Comparison of ENCODE assay signal across 17 cellular contexts in the genomic region with DNA sequence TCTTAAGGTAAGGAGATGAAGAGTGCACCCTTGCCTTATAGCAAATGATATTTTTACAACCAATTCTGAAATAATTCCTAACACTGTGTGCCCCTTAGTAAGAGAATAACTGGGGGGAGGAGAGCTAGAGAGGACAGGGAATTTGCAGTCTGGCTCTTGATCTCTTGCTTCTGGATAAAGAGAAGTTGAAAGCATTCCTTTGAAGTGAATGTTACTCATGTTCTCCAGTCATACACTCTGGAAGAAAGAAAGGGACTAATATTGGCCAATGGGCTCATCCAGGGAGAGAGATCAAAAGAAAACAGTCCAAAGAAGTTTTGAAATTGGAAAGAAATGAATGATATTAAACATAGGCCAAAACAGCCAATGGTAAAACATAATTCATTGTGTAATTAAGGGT. TPM values are rescaled to one million over a fixed set of nuclear protein-coding genes. Genes with fewer than 3 reads are reported as not detected.
A peak's percentile ranks its signal among the peaks of the same experiment; 100 is the strongest.
DNase-seq lines count a peak whose midpoint lies in the region; ATAC-seq and TF ChIP-seq lines count a peak whose summit lies in the region.
"Had no signal": no experiment of that assay in that cellular context is flagged by ENCODE, and none has a peak within 500 bp of the region (broad histone marks: within the 10 kb centered on the region; RNA-seq: fewer than 3 reads in every experiment).

No MANE protein-coding gene starts in this region.

- no peak for TF ChIP-seq POLR2A in sigmoid colon (IDR thresholded peaks at IDR 0.05)

- peak overlapping the region; percentile 13 for H3K4me2 ChIP-seq in osteoblast (ENCODE audit: insufficient read depth, low read length)

- H3K4me1 Mint-ChIP-seq in Caco-2 (ENCODE audit: low read depth, unreplicated experiment), result peaks cover 46% of the 10 kb centered on the region
- H3K4me1 Mint-ChIP-seq in central memory CD8-positive, alpha-beta T cell, result peaks cover 63% of the 10 kb centered on the region
- H3K4me1 Mint-ChIP-seq in stimulated activated naive B cell treated with anti-CD40 and anti-IgM and Interleukin-4, amounts not matched to agents 10 μg/mL and 1 μg/mL and 100 μg/mL, for 72 hours, result peaks cover 37 to 72% of the 10 kb centered on the region in 2 donors

- H3K36me3 ChIP-seq in Caco-2 (ENCODE audit: control insufficient read depth, insufficient read depth, low read length) (no peaks in the 10 kb centered on the region; the same call in 1 of the 2 replicates), osteoblast (ENCODE audit: insufficient read depth, low read length) (peaks cover 11% of the 10 kb centered on the region), sigmoid colon (no peaks in the 10 kb centered on the region)
- H3K36me3 ChIP-seq: prostate gland had no signal

- no peak for ATAC-seq in central memory CD8-positive, alpha-beta T cell (replicated peaks; ENCODE audit: extremely low read depth, poor library complexity, severe bottlenecking)
- ATAC-seq in stimulated activated naive B cell treated with anti-CD40 and anti-IgM and Interleukin-4, amounts not matched to agents 10 μg/mL and 1 μg/mL and 100 μg/mL, for 72 hours (replicated peaks), result no peak
- ATAC-seq in GM21526 (IDR thresholded peaks at IDR 0.05; ENCODE audit: low FRiP score, unreplicated experiment) (no peak), HG02885 (IDR thresholded peaks at IDR 0.05; ENCODE audit: poor library complexity, unreplicated experiment) (no peak)
- ATAC-seq: CD8-positive, alpha-beta T cell; stimulated activated naive CD8-positive, alpha-beta T cell treated with anti-CD3 and anti-CD28 coated beads, Interleukin-15, Interleukin-2, amounts not matched to agents 100 U/mL and 50 U/mL, for 24 hours had no signal

- no TSS peak for BruUV-seq in Caco-2 (replicated peaks; lab: Mats Ljungman, UMichigan)

- H3K27me3 Mint-ChIP-seq in Caco-2 (ENCODE audit: insufficient read depth, unreplicated experiment), result no peaks in the 10 kb centered on the region
- no peaks in the 10 kb centered on the region for H3K27me3 Mint-ChIP-seq in central memory CD8-positive, alpha-beta T cell
- H3K27me3 Mint-ChIP-seq in stimulated activated naive B cell treated with anti-CD40 and anti-IgM and Interleukin-4, amounts not matched to agents 10 μg/mL and 1 μg/mL and 100 μg/mL, for 72 hours, result peaks cover 5 to 6% of the 10 kb centered on the region in 2 donors
- H3K27me3 Mint-ChIP-seq: activated B cell treated with CpG ODN at 0.5 μM for 24 hours had no signal

- H3K27ac Mint-ChIP-seq in Caco-2 (ENCODE audit: unreplicated experiment), result peak overlapping the region; percentile 81
- peak overlapping the region; percentile 60 for H3K27ac Mint-ChIP-seq in central memory CD8-positive, alpha-beta T cell (ENCODE audit: low read depth)
- H3K27ac Mint-ChIP-seq in stimulated activated naive B cell treated with anti-CD40 and anti-IgM and Interleukin-4, amounts not matched to agents 10 μg/mL and 1 μg/mL and 100 μg/mL, for 72 hours, result no peak overlapping the region
- H3K27ac Mint-ChIP-seq: activated B cell treated with CpG ODN at 0.5 μM for 24 hours; CD8-positive, alpha-beta T cell had no signal

- H3K27ac ChIP-seq in osteoblast (ENCODE audit: low read depth, low read length) (no peak overlapping the region), sigmoid colon (no peak overlapping the region)
- H3K27ac ChIP-seq: prostate gland had no signal

- peak overlapping the region; percentile 60 for H3K4me3 Mint-ChIP-seq in Caco-2 (ENCODE audit: unreplicated experiment)
- no peak overlapping the region for H3K4me3 Mint-ChIP-seq in central memory CD8-positive, alpha-beta T cell
- H3K4me3 Mint-ChIP-seq in stimulated activated naive B cell treated with anti-CD40 and anti-IgM and Interleukin-4, amounts not matched to agents 10 μg/mL and 1 μg/mL and 100 μg/mL, for 72 hours, result no peak overlapping the region
- H3K4me3 Mint-ChIP-seq: activated B cell treated with CpG ODN at 0.5 μM for 24 hours; CD8-positive, alpha-beta T cell had no signal

- H3K4me3 ChIP-seq in Caco-2 (ENCODE audit: low read depth, low read length) (no peak overlapping the region), osteoblast (ENCODE audit: insufficient read depth, low read length) (no peak overlapping the region), sigmoid colon (no peak overlapping the region)
- H3K4me3 ChIP-seq: prostate gland had no signal

- peaks cover 68% of the 10 kb centered on the region for H3K36me3 Mint-ChIP-seq in Caco-2 (ENCODE audit: insufficient read depth, unreplicated experiment)
- peaks cover 15% of the 10 kb centered on the region for H3K36me3 Mint-ChIP-seq in central memory CD8-positive, alpha-beta T cell (ENCODE audit: insufficient read depth)
- H3K36me3 Mint-ChIP-seq in stimulated activated naive B cell treated with anti-CD40 and anti-IgM and Interleukin-4, amounts not matched to agents 10 μg/mL and 1 μg/mL and 100 μg/mL, for 72 hours, result peaks cover 13 to 14% of the 10 kb centered on the region in 2 donors

- H3K9me3 ChIP-seq in Caco-2 (no peaks in the 10 kb centered on the region), osteoblast (ENCODE audit: low read depth, low read length) (no peaks in the 10 kb centered on the region), sigmoid colon (no peaks in the 10 kb centered on the region)
- H3K9me3 ChIP-seq: prostate gland had no signal

- H3K9me3 Mint-ChIP-seq in Caco-2 (ENCODE audit: unreplicated experiment), result peaks cover 11% of the 10 kb centered on the region
- no peaks in the 10 kb centered on the region for H3K9me3 Mint-ChIP-seq in central memory CD8-positive, alpha-beta T cell
- H3K9me3 Mint-ChIP-seq in stimulated activated naive B cell treated with anti-CD40 and anti-IgM and Interleukin-4, amounts not matched to agents 10 μg/mL and 1 μg/mL and 100 μg/mL, for 72 hours, result peaks cover 8 to 10% of the 10 kb centered on the region in 2 donors
- H3K9me3 Mint-ChIP-seq: CD8-positive, alpha-beta T cell had no signal

- H4K20me1 ChIP-seq in osteoblast (ENCODE audit: insufficient read depth, low read length), result peaks cover 6% of the 10 kb centered on the region

- H2AFZ ChIP-seq in osteoblast (ENCODE audit: low read length), result no peak overlapping the region

- POLR2A ChIA-PET in Caco-2 (lab: Charles Lee), result no interaction called here

- peaks cover 75% of the 10 kb centered on the region for H3K79me2 ChIP-seq in osteoblast (ENCODE audit: insufficient read depth, low read length)

- H3K4me1 ChIP-seq in Caco-2, result peaks cover 67% of the 10 kb centered on the region
- peaks cover 39% of the 10 kb centered on the region for H3K4me1 ChIP-seq in osteoblast (ENCODE audit: insufficient read depth, low read length)
- no peaks in the 10 kb centered on the region for H3K4me1 ChIP-seq in sigmoid colon

- CTCF ChIA-PET in Caco-2 (lab: Charles Lee), result no interaction called here

- TF ChIP-seq CTCF in Caco-2 (IDR thresholded peaks at IDR 0.05; ENCODE audit: insufficient read depth in 1 of 2, low read depth in 1 of 2, low read length in 1 of 2, severe bottlenecking in 1 of 2, unreplicated experiment in 1 of 2) (no peak), osteoblast (IDR thresholded peaks at IDR 0.05; ENCODE audit: extremely low read depth, low read depth, low read length) (no peak), sigmoid colon (IDR thresholded peaks at IDR 0.05) (no peak)

- H3K27me3 ChIP-seq in Caco-2 (replicated peaks; ENCODE audit: control insufficient read depth, insufficient read depth, low read length), result no peaks in the 10 kb centered on the region
- no peaks in the 10 kb centered on the region for H3K27me3 ChIP-seq in osteoblast (ENCODE audit: insufficient read depth, low read length)
- no peaks in the 10 kb centered on the region for H3K27me3 ChIP-seq in sigmoid colon

- DNase-seq in Caco-2, result peak in 1 of 2 experiments; percentile 21
- DNase-seq in NCI-H226, result peak; percentile 80
- DNase-seq in central memory CD8-positive, alpha-beta T cell (ENCODE audit: low spot score in 2 of 2), result no peak
- DNase-seq in osteoblast (ENCODE audit: insufficient read length, low spot score, missing footprints), result peak; percentile 68
- DNase-seq in stimulated activated naive B cell treated with anti-CD40 and anti-IgM and Interleukin-4, amounts not matched to agents 10 μg/mL and 1 μg/mL and 100 μg/mL, for 72 hours, result no peak
- DNase-seq in sigmoid colon, result no peak
- DNase-seq: activated B cell treated with CpG ODN at 0.5 μM for 24 hours; activated T-cell treated with anti-CD3 and anti-CD28 coated beads for 4 hours; aorta; CD8-positive, alpha-beta T cell; mesendoderm; NCI-H446 treated with DMSO at 0.1 percent for 48 hours; stimulated activated CD4-positive, alpha-beta T cell treated with anti-CD3 and anti-CD28 coated beads, Interleukin-2, amount 100 ng/mL, for 48 hours; stimulated activated naive CD8-positive, alpha-beta T cell treated with anti-CD3 and anti-CD28 coated beads, Interleukin-15, Interleukin-2, amounts not matched to agents 100 U/mL and 50 U/mL, for 24 hours had no signal

- TF ChIP-seq EP300 in sigmoid colon (IDR thresholded peaks at IDR 0.05), result no peak

- intact Hi-C loops in Caco-2 (cut with micrococcal nuclease; ENCODE audit: unreplicated experiment) (loop anchor here (2.0 kb wide), 2 partner anchors 19 to 37 kb away; no protein-coding TSS in a partner anchor), sigmoid colon (cut with DNase I) (no loop called here)

RNA-seq across cellular contexts. Expression of a gene that starts 25.3 kb away (rescaled TPM):
- total RNA-seq in Caco-2 (2022) (173 and 209 TPM in 2 replicates), osteoblast (48.5 and 58.0 TPM in 2 replicates), sigmoid colon (1 to 10 TPM; 1.6 to 4.4 (median 3.1) TPM)
- polyA plus RNA-seq in sigmoid colon, result 100 to 1,000 TPM in 2 of 3 donors, 10 to 100 TPM in 1; 55.6 to 310 (median 230) TPM

Comparison
In these comparisons a context has a peak if more than half of its experiments do, and no peak if none do; other contexts are left out.
1. DNase-seq: peak in NCI-H226 (single experiment) and osteoblast (single experiment); none in central memory CD8-positive, alpha-beta T cell (0 of 2), stimulated activated naive B cell treated with anti-CD40 and anti-IgM and Interleukin-4, amounts not matched to agents 10 μg/mL and 1 μg/mL and 100 μg/mL, for 72 hours (single experiment) and sigmoid colon (single experiment).